In the genomic region with DNA sequence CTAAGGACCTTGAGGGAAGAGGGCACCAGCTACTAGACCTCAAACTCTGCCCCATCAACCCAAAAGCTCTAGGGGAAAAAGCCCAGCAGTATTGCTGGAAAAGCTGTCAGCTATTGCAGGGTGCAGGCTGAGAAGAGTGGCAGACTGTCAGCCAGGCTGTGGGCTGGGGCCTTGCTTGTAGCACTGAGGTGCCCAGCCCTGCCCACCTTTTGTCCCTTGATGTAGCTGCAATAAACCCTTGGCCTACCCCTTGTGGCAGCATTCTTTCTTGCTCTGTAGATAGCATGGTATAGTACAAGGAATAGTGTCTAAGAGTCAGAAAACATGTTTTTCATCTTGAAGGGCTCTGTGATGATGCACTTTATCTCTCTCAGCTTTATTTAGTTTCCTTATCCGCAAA, we compare ENCODE assay signal across 3 cellular contexts.
TF ChIP-seq lines count a peak whose summit lies in the region.

No MANE protein-coding gene starts in this region.

TF ChIP-seq in HepG2, 621 proteins besides CTCF, POLR2A, EP300 and RAD21:
- TF ChIP-seq ZNF562 (CRISPR knock-in tag; IDR thresholded peaks at IDR 0.05; ENCODE audit: borderline replicate concordance) (no peak), BCL6 (CRISPR knock-in tag; IDR thresholded peaks at IDR 0.05) (no peak), HDAC2 (CRISPR knock-in tag; IDR thresholded peaks at IDR 0.05) (no peak), ZNF557 (CRISPR knock-in tag; IDR thresholded peaks at IDR 0.05) (no peak), ZNF501 (CRISPR knock-in tag; IDR thresholded peaks at IDR 0.05) (no peak), ZNF768 (CRISPR knock-in tag; IDR thresholded peaks at IDR 0.05) (no peak), ZNF33B (CRISPR knock-in tag; IDR thresholded peaks at IDR 0.05) (no peak), KDM5B (CRISPR knock-in tag; IDR thresholded peaks at IDR 0.05; ENCODE audit: borderline replicate concordance) (no peak), ZNF225 (CRISPR knock-in tag; IDR thresholded peaks at IDR 0.05) (no peak), ZNF629 (CRISPR knock-in tag; conservative IDR thresholded peaks at IDR 0.05) (no peak), HHEX (CRISPR knock-in tag; IDR thresholded peaks at IDR 0.05) (no peak), ZNF883 (CRISPR knock-in tag; IDR thresholded peaks at IDR 0.05; ENCODE audit: not compliant biosample characterization) (no peak), JUN (CRISPR knock-in tag; IDR thresholded peaks at IDR 0.05) (no peak), ZNF570 (CRISPR knock-in tag; IDR thresholded peaks at IDR 0.05; ENCODE audit: borderline replicate concordance) (no peak), KDM6A (CRISPR knock-in tag; IDR thresholded peaks at IDR 0.05; ENCODE audit: low read depth) (no peak)
- TF ChIP-seq, protein P1, sequence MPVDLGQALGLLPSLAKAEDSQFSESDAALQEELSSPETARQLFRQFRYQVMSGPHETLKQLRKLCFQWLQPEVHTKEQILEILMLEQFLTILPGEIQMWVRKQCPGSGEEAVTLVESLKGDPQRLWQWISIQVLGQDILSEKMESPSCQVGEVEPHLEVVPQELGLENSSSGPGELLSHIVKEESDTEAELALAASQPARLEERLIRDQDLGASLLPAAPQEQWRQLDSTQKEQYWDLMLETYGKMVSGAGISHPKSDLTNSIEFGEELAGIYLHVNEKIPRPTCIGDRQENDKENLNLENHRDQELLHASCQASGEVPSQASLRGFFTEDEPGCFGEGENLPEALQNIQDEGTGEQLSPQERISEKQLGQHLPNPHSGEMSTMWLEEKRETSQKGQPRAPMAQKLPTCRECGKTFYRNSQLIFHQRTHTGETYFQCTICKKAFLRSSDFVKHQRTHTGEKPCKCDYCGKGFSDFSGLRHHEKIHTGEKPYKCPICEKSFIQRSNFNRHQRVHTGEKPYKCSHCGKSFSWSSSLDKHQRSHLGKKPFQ (CRISPR knock-in tag; IDR thresholded peaks at IDR 0.05; ENCODE audit: insufficient replicate concordance) = no peak
- TF ChIP-seq, protein P2, sequence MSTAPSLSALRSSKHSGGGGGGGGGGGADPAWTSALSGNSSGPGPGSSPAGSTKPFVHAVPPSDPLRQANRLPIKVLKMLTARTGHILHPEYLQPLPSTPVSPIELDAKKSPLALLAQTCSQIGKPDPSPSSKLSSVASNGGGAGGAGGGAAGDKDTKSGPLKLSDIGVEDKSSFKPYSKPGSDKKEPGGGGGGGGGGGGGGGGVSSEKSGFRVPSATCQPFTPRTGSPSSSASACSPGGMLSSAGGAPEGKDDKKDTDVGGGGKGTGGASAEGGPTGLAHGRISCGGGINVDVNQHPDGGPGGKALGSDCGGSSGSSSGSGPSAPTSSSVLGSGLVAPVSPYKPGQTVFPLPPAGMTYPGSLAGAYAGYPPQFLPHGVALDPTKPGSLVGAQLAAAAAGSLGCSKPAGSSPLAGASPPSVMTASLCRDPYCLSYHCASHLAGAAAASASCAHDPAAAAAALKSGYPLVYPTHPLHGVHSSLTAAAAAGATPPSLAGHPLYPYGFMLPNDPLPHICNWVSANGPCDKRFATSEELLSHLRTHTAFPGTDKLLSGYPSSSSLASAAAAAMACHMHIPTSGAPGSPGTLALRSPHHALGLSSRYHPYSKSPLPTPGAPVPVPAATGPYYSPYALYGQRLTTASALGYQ (CRISPR knock-in tag; IDR thresholded peaks at IDR 0.05) = no peak
- TF ChIP-seq, protein P3, sequence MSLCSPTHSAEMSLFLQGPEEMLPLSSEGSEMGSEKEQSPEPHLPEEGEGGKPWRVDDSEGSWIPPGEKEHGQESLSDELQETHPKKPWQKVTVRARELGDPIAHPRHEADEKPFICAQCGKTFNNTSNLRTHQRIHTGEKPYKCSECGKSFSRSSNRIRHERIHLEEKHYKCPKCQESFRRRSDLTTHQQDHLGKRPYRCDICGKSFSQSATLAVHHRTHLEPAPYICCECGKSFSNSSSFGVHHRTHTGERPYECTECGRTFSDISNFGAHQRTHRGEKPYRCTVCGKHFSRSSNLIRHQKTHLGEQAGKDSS (CRISPR knock-in tag; IDR thresholded peaks at IDR 0.05; ENCODE audit: borderline replicate concordance, low read depth) = no peak

TF ChIP-seq in WTC11, 78 proteins besides CTCF, POLR2A, EP300 and RAD21:
- no peak for TF ChIP-seq RORB (CRISPR knock-in tag; IDR thresholded peaks at IDR 0.05)

TF ChIP-seq in K562, 482 proteins besides CTCF, POLR2A, EP300 and RAD21:
- 0 out of 2 replicates have a peak, but pooled peaks have one; percentile 26 for TF ChIP-seq FOXP1 (CRISPR knock-in tag; IDR thresholded peaks at IDR 0.05)
- TF ChIP-seq, protein P4, sequence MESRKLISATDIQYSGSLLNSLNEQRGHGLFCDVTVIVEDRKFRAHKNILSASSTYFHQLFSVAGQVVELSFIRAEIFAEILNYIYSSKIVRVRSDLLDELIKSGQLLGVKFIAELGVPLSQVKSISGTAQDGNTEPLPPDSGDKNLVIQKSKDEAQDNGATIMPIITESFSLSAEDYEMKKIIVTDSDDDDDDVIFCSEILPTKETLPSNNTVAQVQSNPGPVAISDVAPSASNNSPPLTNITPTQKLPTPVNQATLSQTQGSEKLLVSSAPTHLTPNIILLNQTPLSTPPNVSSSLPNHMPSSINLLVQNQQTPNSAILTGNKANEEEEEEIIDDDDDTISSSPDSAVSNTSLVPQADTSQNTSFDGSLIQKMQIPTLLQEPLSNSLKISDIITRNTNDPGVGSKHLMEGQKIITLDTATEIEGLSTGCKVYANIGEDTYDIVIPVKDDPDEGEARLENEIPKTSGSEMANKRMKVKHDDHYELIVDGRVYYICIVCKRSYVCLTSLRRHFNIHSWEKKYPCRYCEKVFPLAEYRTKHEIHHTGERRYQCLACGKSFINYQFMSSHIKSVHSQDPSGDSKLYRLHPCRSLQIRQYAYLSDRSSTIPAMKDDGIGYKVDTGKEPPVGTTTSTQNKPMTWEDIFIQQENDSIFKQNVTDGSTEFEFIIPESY (CRISPR knock-in tag; IDR thresholded peaks at IDR 0.05) = no peak
